ENCODE assay signal across 8 cellular contexts in genomic region chr11:67316882-67317364, GRCh38. TPM values are rescaled to one million over a fixed set of nuclear protein-coding genes. Genes with fewer than 3 reads are reported as not detected.
A peak's percentile ranks its signal among the peaks of the same experiment; 100 is the strongest.
DNase-seq lines count a peak whose midpoint lies in the region; ATAC-seq and TF ChIP-seq lines count a peak whose summit lies in the region.

No MANE protein-coding gene starts in this region.

- TF ChIP-seq CTCF in fibroblast of mammary gland (conservative IDR thresholded peaks at IDR 0.05; ENCODE audit: control insufficient read depth, insufficient read depth, low read depth, low read length) (no peak), osteoblast (IDR thresholded peaks at IDR 0.05; ENCODE audit: extremely low read depth, low read depth, low read length) (no peak)

- peak overlapping the region; percentile 98 for H2AFZ ChIP-seq in osteoblast (ENCODE audit: low read length)

- no peaks in the 10 kb centered on the region for H3K27me3 ChIP-seq in osteoblast (ENCODE audit: insufficient read depth, low read length)

- H3K27ac ChIP-seq in osteoblast (ENCODE audit: low read depth, low read length), result peak overlapping the region; percentile 67

- H3K9me3 ChIP-seq in osteoblast (ENCODE audit: low read depth, low read length), result no peaks in the 10 kb centered on the region

- H3K4me3 ChIP-seq in fibroblast of mammary gland (ENCODE audit: control insufficient read depth, low read depth, low read length) (peak overlapping the region; percentile 87), osteoblast (ENCODE audit: insufficient read depth, low read length) (peak overlapping the region; percentile 84)

- peaks cover 7% of the 10 kb centered on the region for H3K4me1 ChIP-seq in osteoblast (ENCODE audit: insufficient read depth, low read length)

- peak; percentile 7 for ATAC-seq in HG02973 (IDR thresholded peaks at IDR 0.05; ENCODE audit: unreplicated experiment)
- ATAC-seq in SK-N-SH treated with all-trans-retinoic acid at 6 μM for 48 hours, result peak; percentile 79

- H4K20me1 ChIP-seq in osteoblast (ENCODE audit: insufficient read depth, low read length), result no peaks in the 10 kb centered on the region

- H3K36me3 ChIP-seq in osteoblast (ENCODE audit: insufficient read depth, low read length), result no peaks in the 10 kb centered on the region

- no peaks in the 10 kb centered on the region for H3K79me2 ChIP-seq in osteoblast (ENCODE audit: insufficient read depth, low read length)

- peak overlapping the region; percentile 90 for H3K4me2 ChIP-seq in osteoblast (ENCODE audit: insufficient read depth, low read length)

- DNase-seq in DMS 273 (lab: John Stamatoyannopoulos, UW; ENCODE audit: unreplicated experiment) (peak; percentile 86), DMS 273 treated with DMSO at 0.1 percent for 48 hours (lab: John Stamatoyannopoulos, UW) (no peak), fibroblast of mammary gland (ENCODE audit: low read depth) (peak; percentile 63), osteoblast (ENCODE audit: insufficient read length, low spot score, missing footprints) (no peak), LoVo (ENCODE audit: low spot score) (no peak)
- DNase-seq in activated effector memory CD4-positive, alpha-beta T cell treated with Interleukin-2 at 50 U/mL for 16 hours, result no peak

TF ChIP-seq in SK-N-SH treated with all-trans-retinoic acid at 6 μM for 48 hours, 23 proteins besides CTCF, POLR2A, EP300 and RAD21:
- TF ChIP-seq ZFP30 (CRISPR knock-in tag; IDR thresholded peaks at IDR 0.05) (no peak), ZFP3 (CRISPR knock-in tag; IDR thresholded peaks at IDR 0.05) (0 out of 2 replicates have a peak, but pooled peaks have one; percentile 46)

RNA-seq across cellular contexts. Expression of gene SSH3, which starts 13.6 kb away (rescaled TPM):
- total RNA-seq in osteoblast, result 13.3 and 25.0 TPM in 2 replicates

RNA-seq across cellular contexts. Expression of gene ANKRD13D, which starts 27.8 kb away (rescaled TPM):
- total RNA-seq in osteoblast, result 33.0 and 34.4 TPM in 2 replicates

RNA-seq across cellular contexts. Expression of gene POLD4, which starts 36.4 kb away (rescaled TPM):
- total RNA-seq in osteoblast, result 43.3 and 59.4 TPM in 2 replicates

RNA-seq across cellular contexts. Expression of gene GRK2, which starts 50.6 kb away (rescaled TPM):
- total RNA-seq in osteoblast, result 21.4 and 23.6 TPM in 2 replicates

RNA-seq across cellular contexts. Expression of gene CLCF1, which starts 56.5 kb away (rescaled TPM):
- 6.2 and 6.9 TPM in 2 replicates for total RNA-seq in osteoblast

Comparison
In these comparisons a context has a peak if more than half of its experiments do, and no peak if none do; other contexts are left out.
1. DNase-seq: peak in DMS 273 (single experiment) and fibroblast of mammary gland (single experiment); none in DMS 273 treated with DMSO at 0.1 percent for 48 hours (single experiment), osteoblast (single experiment), activated effector memory CD4-positive, alpha-beta T cell treated with Interleukin-2 at 50 U/mL for 16 hours (single experiment) and LoVo (single experiment).